Comparison of ENCODE assay signal across 8 cellular contexts in genomic region chr20:43508106-43508505, GRCh38. TPM values are rescaled to one million over a fixed set of nuclear protein-coding genes. Genes with fewer than 3 reads are reported as not detected.
DNase-seq lines count a peak whose midpoint lies in the region; ATAC-seq and TF ChIP-seq lines count a peak whose summit lies in the region.

No MANE protein-coding gene starts in this region.

- H3K56ac ChIP-seq in IMR-90 (ENCODE audit: extremely low read depth, insufficient read depth, low read length): no peak overlapping the region

- H3K36me3 Mint-ChIP-seq in naive B cell: no peaks in the 10 kb centered on the region

- no peak overlapping the region for H3K27ac Mint-ChIP-seq in naive B cell

- no peak for TF ChIP-seq RAD21 in IMR-90 (IDR thresholded peaks at IDR 0.05; ENCODE audit: low read length)

- TF ChIP-seq POLR2A in IMR-90 (IDR thresholded peaks at IDR 0.05; ENCODE audit: low read depth, low read length) (no peak), adrenal gland (IDR thresholded peaks at IDR 0.05) (no peak)

- no peaks in the 10 kb centered on the region for H4K20me1 ChIP-seq in IMR-90 (ENCODE audit: insufficient read depth, low read length)

- peak overlapping the region; percentile 58; the same call in 1 of the 2 replicates for H3K9ac ChIP-seq in IMR-90 (ENCODE audit: low read depth, low read length)

- H2BK15ac ChIP-seq in IMR-90 (ENCODE audit: low read depth, low read length): no peak overlapping the region

- H3K27me3 Mint-ChIP-seq in naive B cell: peaks cover 37 to 67% (median 54%) of the 10 kb centered on the region in 3 donors

- peak overlapping the region; percentile 51 to 86 (median 76) for H3K4me3 Mint-ChIP-seq in naive B cell

- TF ChIP-seq CTCF in IMR-90 (conservative IDR thresholded peaks at IDR 0.05; ENCODE audit: low read depth, low read length) (no peak), adrenal gland (IDR thresholded peaks at IDR 0.05) (no peak)

- no peak overlapping the region for H2AK9ac ChIP-seq in IMR-90 (replicated peaks; ENCODE audit: low read depth, low read length, poor library complexity)

- BruUV-seq in IMR-90 (replicated peaks; lab: Mats Ljungman, UMichigan): no TSS peak

- DNase-seq in AG08395 (ENCODE audit: low spot score): peak; percentile 3
- no peak for DNase-seq in IMR-90
- peak; percentile 49 for DNase-seq in ecto neural progenitor cell (ENCODE audit: low spot score)
- DNase-seq in naive B cell: no peak
- no peak for DNase-seq in adrenal gland
- DNase-seq in anterior cingulate cortex (lab: John Stamatoyannopoulos, UW): no peak
- no peak for DNase-seq in COLO829 (ENCODE audit: low spot score)

- no peak overlapping the region for H4K91ac ChIP-seq in IMR-90 (ENCODE audit: insufficient read depth, low read depth, low read length)

- no peak overlapping the region for H3K23ac ChIP-seq in IMR-90 (ENCODE audit: low read depth, low read length)

- peak; percentile 28; the same call in 1 of the 2 replicates for ATAC-seq in IMR-90 (ENCODE audit: low read depth)
- no peak for ATAC-seq in naive B cell (ENCODE audit: low read depth in 2 of 2)
- no peak for ATAC-seq in GM21528 (IDR thresholded peaks at IDR 0.05; ENCODE audit: low FRiP score, unreplicated experiment)

- H2BK120ac ChIP-seq in IMR-90 (ENCODE audit: low read depth, low read length): no peak overlapping the region

- H3K79me1 ChIP-seq in IMR-90 (ENCODE audit: low read depth in 1 of 2, low read length in 2 of 2): no peaks in the 10 kb centered on the region

- no peak overlapping the region for H2BK5ac ChIP-seq in IMR-90 (ENCODE audit: low read depth, low read length, poor library complexity, severe bottlenecking)

- dilution Hi-C loops in IMR-90 (cut with HindIII; ENCODE audit: low sequenced_read_pairs, unreplicated experiment): no loop called here

- H3K4me2 ChIP-seq in IMR-90 (ENCODE audit: low read depth, low read length): peak overlapping the region; percentile 83

- H4K5ac ChIP-seq in IMR-90 (ENCODE audit: low read depth, low read length): no peak overlapping the region

- H2BK20ac ChIP-seq in IMR-90 (ENCODE audit: low read depth, low read length): no peak overlapping the region

- no peak overlapping the region for H4K8ac ChIP-seq in IMR-90 (ENCODE audit: low read depth in 2 of 2, low read length in 2 of 2)

- no peaks in the 10 kb centered on the region for H3K9me1 ChIP-seq in IMR-90 (ENCODE audit: insufficient read depth, low read length)

- no peak overlapping the region for H3K18ac ChIP-seq in IMR-90 (ENCODE audit: low read depth, low read length)

- H2AK5ac ChIP-seq in IMR-90 (ENCODE audit: low read depth, low read length): no peak overlapping the region

- intact Hi-C loops in IMR-90 (cut with micrococcal nuclease): no loop called here
- intact Hi-C loops in adrenal gland (cut with DNase I): no loop called here

- H3K9me3 Mint-ChIP-seq in naive B cell: peaks cover 0 to 1% (median 0%) of the 10 kb centered on the region in 7 donors

- H3K4me1 ChIP-seq in IMR-90 (ENCODE audit: control insufficient read depth, insufficient read depth, low read length): peaks cover 3% of the 10 kb centered on the region; the same call in 1 of the 2 replicates
- peaks cover 0 to 13% of the 10 kb centered on the region in 2 donors for H3K4me1 ChIP-seq in adrenal gland (replicated peaks in 1 of 2)

- CTCF ChIA-PET in IMR-90 (lab: Yijun Ruan, JAX): interaction anchor here (0.9 kb wide), 1 partner anchor 14 kb away, joined by 3 read pairs; no protein-coding TSS in a partner anchor

- peaks cover 4 to 15% (median 11%) of the 10 kb centered on the region in 3 donors for H3K4me1 Mint-ChIP-seq in naive B cell

- in situ Hi-C loops in IMR-90 (cut with MboI; ENCODE audit: low sequenced_read_pairs): no loop called here

- H3K14ac ChIP-seq in IMR-90 (replicated peaks; ENCODE audit: low read depth, low read length): no peak overlapping the region

- H3K27ac ChIP-seq in IMR-90 (ENCODE audit: insufficient read depth, low read length) (no peak overlapping the region), adrenal gland (no peak overlapping the region)

- no peak overlapping the region for H3K4ac ChIP-seq in IMR-90 (ENCODE audit: low read depth, low read length)

- H3K27me3 ChIP-seq in IMR-90 (ENCODE audit: control insufficient read depth, insufficient read depth, low read length) (peaks cover 36% of the 10 kb centered on the region), adrenal gland (no peaks in the 10 kb centered on the region)

- H2AFZ ChIP-seq in IMR-90 (replicated peaks; ENCODE audit: low read length, poor library complexity): peak overlapping the region; percentile 96

- H3K4me3 ChIP-seq in IMR-90 (ENCODE audit: insufficient read depth, low read depth, low read length) (peak overlapping the region; percentile 87), adrenal gland (peak overlapping the region in 2 of 4 donors; percentile 47 to 86)

- H3K36me3 ChIP-seq in IMR-90 (ENCODE audit: control insufficient read depth, insufficient read depth, low read length) (no peaks in the 10 kb centered on the region), adrenal gland (replicated peaks in 1 of 2) (no peaks in the 10 kb centered on the region)

- H3K9me3 ChIP-seq in IMR-90 (ENCODE audit: control insufficient read depth, insufficient read depth, low read length): peaks cover 2% of the 10 kb centered on the region
- no peaks in the 10 kb centered on the region for H3K9me3 ChIP-seq in adrenal gland (replicated peaks in 1 of 3)

- WGBS in IMR-90 (ENCODE audit: extremely low coverage in 2 of 2, insufficient read length in 1 of 2), 2 experiments: 14% methylated on average over 8 of the region's 22 CpGs; no CpG with 5 or more reads in 1 of the 2 experiments
- 10 to 14% (median 12%) methylated on average over 22 of the region's 22 CpGs for WGBS in adrenal gland, 4 donors

- POLR2A ChIA-PET in IMR-90 (lab: Charles Lee; ENCODE audit: unreplicated experiment): no interaction called here

TF ChIP-seq in IMR-90, 13 proteins besides CTCF, POLR2A, EP300 and RAD21:
- TF ChIP-seq, protein P1, sequence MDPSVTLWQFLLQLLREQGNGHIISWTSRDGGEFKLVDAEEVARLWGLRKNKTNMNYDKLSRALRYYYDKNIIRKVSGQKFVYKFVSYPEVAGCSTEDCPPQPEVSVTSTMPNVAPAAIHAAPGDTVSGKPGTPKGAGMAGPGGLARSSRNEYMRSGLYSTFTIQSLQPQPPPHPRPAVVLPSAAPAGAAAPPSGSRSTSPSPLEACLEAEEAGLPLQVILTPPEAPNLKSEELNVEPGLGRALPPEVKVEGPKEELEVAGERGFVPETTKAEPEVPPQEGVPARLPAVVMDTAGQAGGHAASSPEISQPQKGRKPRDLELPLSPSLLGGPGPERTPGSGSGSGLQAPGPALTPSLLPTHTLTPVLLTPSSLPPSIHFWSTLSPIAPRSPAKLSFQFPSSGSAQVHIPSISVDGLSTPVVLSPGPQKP (IDR thresholded peaks at IDR 0.05; ENCODE audit: borderline replicate concordance, low read depth, low read length): no peak
- TF ChIP-seq MAFK (IDR thresholded peaks at IDR 0.05; ENCODE audit: low read depth, low read length) (no peak), BHLHE40 (IDR thresholded peaks at IDR 0.05; ENCODE audit: low read depth, low read length) (no peak), CEBPB (IDR thresholded peaks at IDR 0.05; ENCODE audit: low read depth, low read length) (no peak)

RNA-seq across cellular contexts. Expression of gene L3MBTL1, which starts 0.6 kb away (rescaled TPM):
- 1.7 and 2.2 TPM in 2 replicates for total RNA-seq in IMR-90 (2012; rRNA removed)
- polyA plus RNA-seq in IMR-90 (2012; rRNA removed): 4.3 and 4.5 TPM in 2 replicates
- polyA plus RNA-seq in IMR-90 (2012; cell fraction: cytosol; rRNA removed): 1.1 TPM in 2 replicates
- 38.8 and 40.5 TPM in 2 replicates for polyA plus RNA-seq in IMR-90 (2012; cell fraction: nucleus; rRNA removed; ENCODE audit: low replicate concordance)
- polyA plus RNA-seq in naive B cell (ENCODE audit: low read depth in 6 of 6): 1 to 10 TPM in 5 of 6 donors, under 1 TPM in 1; 0.78 to 2.8 (median 1.4) TPM
- total RNA-seq in adrenal gland: 10 to 100 TPM in 6 of 8 donors, 1 to 10 TPM in 2; 5.2 to 21.9 (median 16.9) TPM
- polyA plus RNA-seq in adrenal gland: 10 to 100 TPM in 2 of 3 donors, 1 to 10 TPM in 1; 3.3 to 24.4 (median 10.9) TPM

RNA-seq across cellular contexts. Expression of gene SRSF6, which starts 50.4 kb away (rescaled TPM):
- total RNA-seq in IMR-90 (2012; rRNA removed) (72.4 and 74.2 TPM in 2 replicates), adrenal gland (100 to 1,000 TPM in 4 of 8 donors, 10 to 100 TPM in 4; 42.7 to 188 (median 108) TPM)
- polyA plus RNA-seq in IMR-90 (2012; rRNA removed) (116 and 134 TPM in 2 replicates), naive B cell (ENCODE audit: low read depth in 6 of 6) (10 to 100 TPM; 43.3 to 72.5 (median 53.9) TPM), adrenal gland (100 to 1,000 TPM; 165 to 185 (median 181) TPM)
- 27.8 and 48.5 TPM in 2 replicates for polyA plus RNA-seq in IMR-90 (2012; cell fraction: cytosol; rRNA removed)
- 79.1 and 499 TPM in 2 replicates for polyA plus RNA-seq in IMR-90 (2012; cell fraction: nucleus; rRNA removed; ENCODE audit: low replicate concordance)

RNA-seq across cellular contexts. Expression of gene SGK2, which starts 50.7 kb away (rescaled TPM):
- total RNA-seq in IMR-90 (2012; rRNA removed) (under 0.01 TPM in 1 of 2 replicates, not detected in the other), adrenal gland (1 to 10 TPM in 3 of 8 donors, under 1 TPM in 3, not detected in 2; 0.41 to 1.8 (median 1.1) TPM)
- polyA plus RNA-seq in IMR-90 (2012; rRNA removed) (0.10 TPM in 1 of 2 replicates, not detected in the other), naive B cell (ENCODE audit: low read depth in 6 of 6) (not detected), adrenal gland (1 to 10 TPM in 2 of 3 donors, under 1 TPM in 1; 0.38 to 4.9 (median 3.1) TPM)
- polyA plus RNA-seq in IMR-90 (2012; cell fraction: cytosol; rRNA removed): not detected in 2 replicates
- 1.4 and 2.0 TPM in 2 replicates for polyA plus RNA-seq in IMR-90 (2012; cell fraction: nucleus; rRNA removed; ENCODE audit: low replicate concordance)

Comparison
In these comparisons a context has a peak if more than half of its experiments do, and no peak if none do; other contexts are left out.
1. DNase-seq: peak in AG08395 (single experiment) and ecto neural progenitor cell (single experiment); none in IMR-90 (single experiment), naive B cell (single experiment), adrenal gland (0 of 7), anterior cingulate cortex (0 of 58) and COLO829 (single experiment).